34 cellular contexts compared by ENCODE assay signal in genomic region chr5:110562189-110562588, GRCh38.
"Had no signal": no experiment of that assay in that cellular context is flagged by ENCODE, and none has a peak within 500 bp of the region (broad histone marks: within the 10 kb centered on the region; RNA-seq: fewer than 3 reads in every experiment).

No MANE protein-coding gene starts in this region.

- H3K36me3 ChIP-seq: MG63, Peyer's patch, SJCRH30 had no signal

- H3K27me3 ChIP-seq: Peyer's patch, SJCRH30 had no signal

- ATAC-seq: K562, PC-3, SK-N-SH treated with all-trans-retinoic acid at 6 μM for 48 hours had no signal

- H3K4me1 ChIP-seq: Peyer's patch, SJCRH30 had no signal

- H3K27ac ChIP-seq: SJCRH30, SK-N-MC had no signal

- DNase-seq: Kasumi-1, KG1, MG63, NCI-H1048, NCI-H1092 treated with DMSO at 0.1 percent for 48 hours, NCI-H1105 treated with DMSO at 0.1 percent for 48 hours, NCI-H1417, NCI-H1436, NCI-H146, NCI-H1694, NCI-H187, NCI-H1930, NCI-H2029 treated with DMSO at 0.1 percent for 48 hours, NCI-H2081 treated with DMSO at 0.1 percent for 48 hours, NCI-H2107, NCI-H2171, NCI-H226, NCI-H446 treated with DMSO at 0.1 percent for 48 hours, NCI-H510A, NCI-H524, NCI-H526, NCI-H69, NCI-H748 treated with DMSO at 0.1 percent for 48 hours, NCI-H82, OCI-M1, PC-3, RPMI8226, SHP77, SIG-M5, SJCRH30 had no signal

- H3K4me3 ChIP-seq: K562, MG63, Peyer's patch, SJCRH30, SK-N-MC had no signal
